Comparison of ENCODE assay signal across 8 cellular contexts in genomic region chr10:46635364-46635959, GRCh38. TPM values are rescaled to one million over a fixed set of nuclear protein-coding genes. Genes with fewer than 3 reads are reported as not detected.
DNase-seq lines count a peak whose midpoint lies in the region; ATAC-seq and TF ChIP-seq lines count a peak whose summit lies in the region.
"Not testable (repeated sequence)": the region's sequence is repeated elsewhere in the genome, so short reads cannot be mapped to it uniquely, and the experiment has no call there.

No MANE protein-coding gene starts in this region.

- H3K4me3 Mint-ChIP-seq in T-helper 17 cell, result not testable (repeated sequence)
- peak overlapping the region; percentile 79 for H3K4me3 Mint-ChIP-seq in type B pancreatic cell

- CTCF ChIA-PET in HCT116 (lab: Charles Lee), result not testable (repeated sequence)

- not testable (repeated sequence) for H3K36me3 Mint-ChIP-seq in T-helper 17 cell (ENCODE audit: low read depth); type B pancreatic cell

- RAD21 ChIA-PET in HCT116 (lab: Charles Lee; ENCODE audit: low non-redundant PET in 1 of 2, low total read pairs in 2 of 2, uncharacterized antibody in 2 of 2, unreplicated experiment in 2 of 2), result not testable (repeated sequence)

- not testable (repeated sequence) for TF ChIP-seq RAD21 in HCT116 (IDR thresholded peaks at IDR 0.05; ENCODE audit: low read depth); neural cell (conservative IDR thresholded peaks at IDR 0.05)

- ATAC-seq in GM18907 (IDR thresholded peaks at IDR 0.05; ENCODE audit: unreplicated experiment), result peak; percentile 74
- ATAC-seq in HCT116, result peak; percentile 93
- ATAC-seq in HG03354 (IDR thresholded peaks at IDR 0.05; ENCODE audit: poor library complexity, severe bottlenecking, unreplicated experiment), result peak; percentile 81
- peak; percentile 91 for ATAC-seq in T-helper 17 cell
- ATAC-seq in Right ventricle myocardium superior (ENCODE audit: poor library complexity), result peak; percentile 98

- H3K79me2 ChIP-seq in HCT116 (ENCODE audit: insufficient read depth, low read length); neural cell (replicated peaks; ENCODE audit: insufficient read depth, low read length): not testable (repeated sequence)

- in situ Hi-C loops in astrocyte of the spinal cord (cut with HindIII; ENCODE audit: low sequenced_read_pairs), result not testable (repeated sequence)

- TF ChIP-seq EP300 in neural cell (conservative IDR thresholded peaks at IDR 0.05; ENCODE audit: poor library complexity, severe bottlenecking), result not testable (repeated sequence)

- not testable (repeated sequence) for H3K9me2 ChIP-seq in HCT116 (ENCODE audit: insufficient read depth); neural cell (ENCODE audit: insufficient read depth, low read length)

- BruUV-seq in HCT116 (replicated peaks; lab: Mats Ljungman, UMichigan), result not testable (repeated sequence)

- H3K27ac ChIP-seq in HCT116 (ENCODE audit: low read depth, low read length); neural cell (ENCODE audit: low read length): not testable (repeated sequence)

- not testable (repeated sequence) for H3K9me3 Mint-ChIP-seq in type B pancreatic cell

- intact Hi-C loops in HCT116 (cut with micrococcal nuclease); Right ventricle myocardium superior (cut with DNase I): not testable (repeated sequence)

- H3K27ac Mint-ChIP-seq in T-helper 17 cell, result peak overlapping the region; percentile 19
- peak overlapping the region; percentile 70 for H3K27ac Mint-ChIP-seq in type B pancreatic cell

- H3K4me3 ChIP-seq in HCT116 (replicated peaks in 1 of 2; ENCODE audit: low read depth in 1 of 2, low read length in 2 of 2), result not testable (repeated sequence)
- peak overlapping the region; percentile 27 for H3K4me3 ChIP-seq in astrocyte of the spinal cord (ENCODE audit: low read depth, low read length)
- H3K4me3 ChIP-seq in neural cell (ENCODE audit: low read length), result peak overlapping the region; percentile 47

- not testable (repeated sequence) for H3K27me3 Mint-ChIP-seq in T-helper 17 cell, type B pancreatic cell

- not testable (repeated sequence) for H3K4me1 ChIP-seq in HCT116 (ENCODE audit: control insufficient read depth in 1 of 2, insufficient read depth in 2 of 2, low read length in 2 of 2)

- H3K9me3 ChIP-seq in HCT116 (ENCODE audit: control insufficient read depth in 1 of 2, insufficient read depth in 1 of 2, low read depth in 1 of 2, low read length in 2 of 2); T-helper 17 cell (ENCODE audit: control insufficient read depth, low read length, poor library complexity, severe bottlenecking); neural cell (ENCODE audit: low read length): not testable (repeated sequence)

- not testable (repeated sequence) for H4K20me1 ChIP-seq in HCT116 (ENCODE audit: insufficient read depth); neural cell (ENCODE audit: insufficient read depth)

- not testable (repeated sequence) for TF ChIP-seq POLR2A in HCT116 (IDR thresholded peaks at IDR 0.05; ENCODE audit: borderline replicate concordance, extremely low read depth, insufficient read depth, insufficient read length)

- not testable (repeated sequence) for H3K9ac ChIP-seq in HCT116 (ENCODE audit: low read length); neural cell (ENCODE audit: low read length)

- H2AFZ ChIP-seq in HCT116 (ENCODE audit: low read depth, low read length, poor library complexity, severe bottlenecking); neural cell (ENCODE audit: low read depth, low read length): not testable (repeated sequence)

- not testable (repeated sequence) for H3K27me3 ChIP-seq in HCT116 (ENCODE audit: insufficient read depth, low read length); neural cell (ENCODE audit: insufficient read depth, low read depth, low read length)

- peak overlapping the region; percentile 30; the same call in 1 of the 2 replicates for H3K4me2 ChIP-seq in HCT116 (ENCODE audit: low read length)
- H3K4me2 ChIP-seq in neural cell (ENCODE audit: low read length), result not testable (repeated sequence)

- not testable (repeated sequence) for H3K36me3 ChIP-seq in HCT116 (ENCODE audit: control insufficient read depth in 1 of 2, insufficient read depth in 2 of 2, low read length in 2 of 2); neural cell (ENCODE audit: insufficient read depth, low read length)

- not testable (repeated sequence) for DNase-seq in HCT116 (ENCODE audit: low read depth, low spot score); T-helper 17 cell; astrocyte of the spinal cord (ENCODE audit: low read depth, low spot score); Right ventricle myocardium superior; type B pancreatic cell (ENCODE audit: extremely low spot score, unreplicated experiment)

- not testable (repeated sequence) for TF ChIP-seq CTCF in HCT116 (IDR thresholded peaks at IDR 0.05 in 2 of 3, conservative IDR thresholded peaks at IDR 0.05 in 1 of 3; ENCODE audit: borderline replicate concordance in 1 of 3, insufficient read depth in 1 of 3, low read depth in 2 of 3, low read length in 2 of 3); astrocyte of the spinal cord (IDR thresholded peaks at IDR 0.05; ENCODE audit: low read depth, low read length); neural cell (IDR thresholded peaks at IDR 0.05; ENCODE audit: poor library complexity, severe bottlenecking); type B pancreatic cell (conservative IDR thresholded peaks at IDR 0.05)

- H3K4me1 Mint-ChIP-seq in T-helper 17 cell; type B pancreatic cell (ENCODE audit: unreplicated experiment): not testable (repeated sequence)

- not testable (repeated sequence) for H3F3A ChIP-seq in neural cell (ENCODE audit: insufficient read depth, low read length, poor library complexity, severe bottlenecking)

- POLR2A ChIA-PET in HCT116 (lab: Charles Lee), result not testable (repeated sequence)

RNA-seq across cellular contexts. Expression of gene SYT15, which starts 56.5 kb away (rescaled TPM):
- total RNA-seq in HCT116 (2021; ENCODE audit: unreplicated experiment) (1.6 TPM), T-helper 17 cell (1 to 10 TPM; 1.0 to 1.1 TPM), Right ventricle myocardium superior (2.7 TPM), type B pancreatic cell (ENCODE audit: low replicate concordance) (1.2 and 1.3 TPM in 2 replicates)
- 0.35 and 0.51 TPM in 2 replicates for polyA plus RNA-seq in HCT116 (2012)
- polyA plus RNA-seq in neural cell, result 0.16 TPM in 1 of 2 replicates, not detected in the other
- polyA minus RNA-seq in neural cell, result 0.24 and 0.35 TPM in 2 replicates
